ENCODE assay signal across 1 cellular context in the genomic region with DNA sequence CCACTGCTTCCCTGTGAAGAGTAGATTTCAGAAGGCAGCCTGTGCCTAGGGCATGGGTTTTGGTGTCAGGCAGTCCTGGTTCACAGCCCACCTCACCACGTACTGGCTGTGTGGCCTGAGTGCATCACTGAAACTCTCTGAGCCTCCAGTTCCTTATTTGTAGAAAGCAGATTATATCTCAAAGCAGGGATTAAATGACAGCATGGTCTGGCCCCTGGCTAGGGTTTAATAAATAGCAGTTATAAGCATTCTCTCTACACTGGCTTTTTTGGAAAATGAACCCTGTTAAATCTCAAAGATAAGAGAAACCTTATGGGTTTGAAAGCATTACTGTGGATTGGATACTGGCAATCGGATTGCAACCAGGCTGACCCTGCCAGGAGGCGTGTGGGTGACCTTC.
TF ChIP-seq lines count a peak whose summit lies in the region.

No MANE protein-coding gene starts in this region.

TF ChIP-seq in K562, 482 proteins besides CTCF, POLR2A, EP300 and RAD21:
- TF ChIP-seq HDAC3 (IDR thresholded peaks at IDR 0.05; ENCODE audit: borderline replicate concordance, partially characterized antibody) (no peak), SPI1 (IDR thresholded peaks at IDR 0.05; ENCODE audit: borderline replicate concordance, low read depth, low read length) (peak; percentile 33; the same call in 1 of the 2 replicates), E2F3 (CRISPR knock-in tag; IDR thresholded peaks at IDR 0.05) (no peak), ZC3H8 (IDR thresholded peaks at IDR 0.05) (no peak), DIDO1 (tag; IDR thresholded peaks at IDR 0.05; ENCODE audit: low read depth) (no peak), CBX1 (IDR thresholded peaks at IDR 0.05; ENCODE audit: low read depth) (no peak), ZFP36 (IDR thresholded peaks at IDR 0.05; ENCODE audit: low read depth, low read length, partially characterized antibody) (peak; percentile 32), TEAD1 (CRISPR knock-in tag; IDR thresholded peaks at IDR 0.05) (no peak)
